8 cellular contexts compared by ENCODE assay signal in genomic region chr18:49813071-49813320, GRCh38. TPM values are rescaled to one million over a fixed set of nuclear protein-coding genes. Genes with fewer than 3 reads are reported as not detected.
A peak's percentile ranks its signal among the peaks of the same experiment; 100 is the strongest.
DNase-seq lines count a peak whose midpoint lies in the region; ATAC-seq and TF ChIP-seq lines count a peak whose summit lies in the region.

No MANE protein-coding gene starts in this region.

- intact Hi-C loops in body of pancreas (cut with DNase I), result no loop called here

- H3K27ac ChIP-seq in body of pancreas (peak overlapping the region; percentile 86 to 94 (median 92)), iPS-18a (ENCODE audit: low read length) (peak overlapping the region; percentile 69), skin epidermis (peak overlapping the region; percentile 83 to 99 (median 97))

- peaks cover 0 to 9% (median 0%) of the 10 kb centered on the region in 3 donors for H3K9me3 ChIP-seq in body of pancreas
- peaks cover 8% of the 10 kb centered on the region for H3K9me3 ChIP-seq in iPS-18a (ENCODE audit: control insufficient read depth, low read depth, low read length)

- H3K27me3 ChIP-seq in body of pancreas (no peaks in the 10 kb centered on the region), iPS-18a (ENCODE audit: control insufficient read depth, insufficient read depth, low read length) (no peaks in the 10 kb centered on the region)

- H3K9ac ChIP-seq in iPS-18a (ENCODE audit: low read length), result peak overlapping the region; percentile 87

- 0 to 2% methylated on average over 17 of the region's 17 CpGs for WGBS in body of pancreas, 2 donors

- H3K4me1 ChIP-seq in body of pancreas (peaks cover 28% of the 10 kb centered on the region), iPS-18a (ENCODE audit: control insufficient read depth, low read depth, low read length) (peaks cover 18% of the 10 kb centered on the region)

- POLR2A ChIA-PET in AG04449 (lab: Yijun Ruan, JAX), result no interaction called here

- ATAC-seq in HG02840 (IDR thresholded peaks at IDR 0.05; ENCODE audit: low FRiP score, unreplicated experiment) (peak; percentile 20), body of pancreas (no peak)

- H3K36me3 ChIP-seq in body of pancreas (replicated peaks in 1 of 2; ENCODE audit: insufficient read depth in 1 of 2, low read depth in 2 of 2) (no peaks in the 10 kb centered on the region), iPS-18a (ENCODE audit: control insufficient read depth, low read depth, low read length) (peaks cover 4% of the 10 kb centered on the region)

- CTCF ChIA-PET in AG04449 (lab: Yijun Ruan, JAX), result interaction anchor here (0.9 kb wide), 1 partner anchor 45 kb away, joined by 3 read pairs; no protein-coding TSS in a partner anchor

- DNase-seq in AG04449 (ENCODE audit: low read depth, low spot score) (no peak), GM12865 (ENCODE audit: low read depth) (peak; percentile 66), NCI-H2227 (lab: John Stamatoyannopoulos, UW; ENCODE audit: unreplicated experiment) (peak; percentile 57), body of pancreas (peak; percentile 26 to 55 (median 36)), NCI-H1436 (lab: John Stamatoyannopoulos, UW) (no peak)

- no peak for TF ChIP-seq POLR2A in body of pancreas (IDR thresholded peaks at IDR 0.05)

- no peak for TF ChIP-seq CTCF in AG04449 (IDR thresholded peaks at IDR 0.05; ENCODE audit: insufficient read depth, low read length, missing control alignments)
- no peak for TF ChIP-seq CTCF in GM12865 (IDR thresholded peaks at IDR 0.05; ENCODE audit: insufficient read depth, low read depth, low read length, missing control alignments)
- TF ChIP-seq CTCF in body of pancreas (IDR thresholded peaks at IDR 0.05), result no peak

- H3K4me3 ChIP-seq in AG04449 (ENCODE audit: low read depth, low read length) (peak overlapping the region; percentile 93), GM12865 (ENCODE audit: low read depth, low read length) (peak overlapping the region; percentile 98), body of pancreas (peak overlapping the region; percentile 37 to 79), iPS-18a (ENCODE audit: low read length) (peak overlapping the region; percentile 79), skin epidermis (peak overlapping the region; percentile 57 to 86 (median 74))

RNA-seq across cellular contexts. Expression of gene ACAA2, which starts 0.3 kb away (rescaled TPM):
- 10 to 100 TPM; 42.8 to 44.8 TPM for total RNA-seq in body of pancreas

Comparison
In these comparisons a context has a peak if more than half of its experiments do, and no peak if none do; other contexts are left out.
1. DNase-seq: peak in GM12865 (single experiment), NCI-H2227 (single experiment) and body of pancreas (4 of 4); none in AG04449 (single experiment) and NCI-H1436 (single experiment).
2. Peak in every context shown above with its lines, with median percentiles within 50 percentile points of each other: H3K4me3 ChIP-seq and H3K27ac ChIP-seq.